In the genomic region with DNA sequence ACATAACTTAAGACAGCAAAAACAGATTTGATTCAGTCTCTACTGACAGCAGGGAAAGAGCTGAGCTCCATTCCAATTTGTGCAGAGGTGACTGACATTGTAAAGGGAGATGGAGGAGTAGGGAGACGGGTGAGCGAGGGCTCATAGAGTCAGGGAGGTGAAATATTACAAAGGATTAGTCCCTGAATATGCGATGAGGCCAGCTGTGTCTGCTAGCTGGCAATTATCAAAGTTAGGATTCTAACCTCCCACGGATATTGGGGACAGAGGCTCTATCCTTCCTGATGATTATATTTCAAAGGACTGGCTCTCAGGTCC, we compare ENCODE assay signal across 19 cellular contexts. TPM values are rescaled to one million over a fixed set of nuclear protein-coding genes. Genes with fewer than 3 reads are reported as not detected.
DNase-seq lines count a peak whose midpoint lies in the region; ATAC-seq and TF ChIP-seq lines count a peak whose summit lies in the region.
"Had no signal": no experiment of that assay in that cellular context is flagged by ENCODE, and none has a peak within 500 bp of the region (broad histone marks: within the 10 kb centered on the region; RNA-seq: fewer than 3 reads in every experiment).

No MANE protein-coding gene starts in this region.

- TF ChIP-seq CTCF in CD4-positive, alpha-beta T cell (IDR thresholded peaks at IDR 0.05) = no peak
- TF ChIP-seq CTCF in nephron (IDR thresholded peaks at IDR 0.05; ENCODE audit: unreplicated experiment in 3 of 3) = no peak

- no peaks in the 10 kb centered on the region for H3K27me3 Mint-ChIP-seq in activated CD4-positive, alpha-beta T cell treated with anti-CD3 and anti-CD28 coated beads, Interleukin-2, amount 10 ng/mL, durations not matched to agents 7 days and 5 days
- no peaks in the 10 kb centered on the region for H3K27me3 Mint-ChIP-seq in CD4-positive, alpha-beta T cell
- H3K27me3 Mint-ChIP-seq in activated T-helper 17 cell treated with anti-CD3 and anti-CD28 coated beads, Interleukin-2, amount 50 U/mL, for 72 hours = no peaks in the 10 kb centered on the region
- peaks cover 4% of the 10 kb centered on the region for H3K27me3 Mint-ChIP-seq in nephron (ENCODE audit: low read depth)

- POLR2A ChIA-PET in activated CD4-positive, alpha-beta T cell treated with anti-CD3 and anti-CD28 coated beads, Interleukin-2, amount 10 ng/mL, durations not matched to agents 7 days and 5 days (lab: Charles Lee) = no interaction called here
- POLR2A ChIA-PET in CD4-positive, alpha-beta T cell (lab: Charles Lee) = interaction anchor here (1.4 to 6.5 kb wide), 3 partner anchors 18 to 81 kb away, joined by 3 to 86 read pairs (median 44); partner anchors contain the start of gene PLAAT4

- no peak for DNase-seq in activated CD4-positive, alpha-beta T cell treated with anti-CD3 and anti-CD28 coated beads, Interleukin-2, amount 10 ng/mL, durations not matched to agents 7 days and 5 days
- no peak for DNase-seq in activated CD4-positive, alpha-beta T cell treated with anti-CD3 and anti-CD28 coated beads, Interleukin-2, amount 50 U/mL, for 1 hour
- DNase-seq in CD4-positive, alpha-beta T cell = no peak
- DNase-seq in NCI-H187 (lab: John Stamatoyannopoulos, UW) = no peak
- DNase-seq: activated CD4-positive, alpha-beta T cell treated with anti-CD3 and anti-CD28 coated beads, Interleukin-2, amount 50 U/mL, for 4 hours; amygdala; effector CD8-positive, alpha-beta T cell; lower lobe of right lung; NCI-H1694 treated with DMSO at 0.1 percent for 48 hours; stimulated activated CD8-positive, alpha-beta memory T cell treated with anti-CD3 and anti-CD28 coated beads, Interleukin-4, amount 100 ng/mL, for 48 hours had no signal

- peak overlapping the region; percentile 21 for H3K27ac ChIP-seq in CD4-positive, alpha-beta T cell (ENCODE audit: low read depth, low read length)
- H3K27ac ChIP-seq: lower lobe of right lung, prostate gland, RWPE1 had no signal

- CTCF ChIA-PET in activated CD4-positive, alpha-beta T cell treated with anti-CD3 and anti-CD28 coated beads, Interleukin-2, amount 10 ng/mL, durations not matched to agents 7 days and 5 days (lab: Charles Lee) = interaction anchor here (1.6 to 3.0 kb wide), 2 partner anchors 9 to 17 kb away, joined by 4 to 10 read pairs; partner anchors contain the start of gene PLAAT4
- CTCF ChIA-PET in CD4-positive, alpha-beta T cell (lab: Charles Lee) = no interaction called here

- ATAC-seq in CD4-positive, alpha-beta T cell (ENCODE audit: poor library complexity) = no peak
- no peak for ATAC-seq in activated T-helper 17 cell treated with anti-CD3 and anti-CD28 coated beads, Interleukin-2, amount 50 U/mL, for 72 hours (replicated peaks)
- ATAC-seq in HG02938 (IDR thresholded peaks at IDR 0.05; ENCODE audit: unreplicated experiment) (no peak), GM21786 (IDR thresholded peaks at IDR 0.05; ENCODE audit: unreplicated experiment) (no peak)
- ATAC-seq: HepG2, lower lobe of right lung had no signal

- peak overlapping the region; percentile 96 for H3K27ac Mint-ChIP-seq in activated CD4-positive, alpha-beta T cell treated with anti-CD3 and anti-CD28 coated beads, Interleukin-2, amount 10 ng/mL, durations not matched to agents 7 days and 5 days
- peak overlapping the region; percentile 89 for H3K27ac Mint-ChIP-seq in CD4-positive, alpha-beta T cell
- H3K27ac Mint-ChIP-seq in activated T-helper 17 cell treated with anti-CD3 and anti-CD28 coated beads, Interleukin-2, amount 50 U/mL, for 72 hours = peak overlapping the region; percentile 58
- H3K27ac Mint-ChIP-seq in nephron = peak overlapping the region in 2 of 3 experiments; percentile 12 to 33

- H3K27me3 ChIP-seq in CD4-positive, alpha-beta T cell (ENCODE audit: control insufficient read depth, insufficient read depth, low read length) = no peaks in the 10 kb centered on the region

- intact Hi-C loops in CD4-positive, alpha-beta T cell (cut with DNase I, micrococcal nuclease) = loop anchor here in 1 of 2 experiments (1.0 to 5.0 kb wide), 2 partner anchors 12 to 78 kb away; no protein-coding TSS in a partner anchor

- H3K36me3 Mint-ChIP-seq in activated CD4-positive, alpha-beta T cell treated with anti-CD3 and anti-CD28 coated beads, Interleukin-2, amount 10 ng/mL, durations not matched to agents 7 days and 5 days (ENCODE audit: low read depth) = peaks cover 4% of the 10 kb centered on the region
- no peaks in the 10 kb centered on the region for H3K36me3 Mint-ChIP-seq in CD4-positive, alpha-beta T cell (ENCODE audit: low read depth)
- no peaks in the 10 kb centered on the region for H3K36me3 Mint-ChIP-seq in activated T-helper 17 cell treated with anti-CD3 and anti-CD28 coated beads, Interleukin-2, amount 50 U/mL, for 72 hours (ENCODE audit: low read depth)
- H3K36me3 Mint-ChIP-seq in nephron (ENCODE audit: low read depth) = no peaks in the 10 kb centered on the region

- H3K9me3 Mint-ChIP-seq in activated CD4-positive, alpha-beta T cell treated with anti-CD3 and anti-CD28 coated beads, Interleukin-2, amount 10 ng/mL, durations not matched to agents 7 days and 5 days = no peaks in the 10 kb centered on the region
- no peaks in the 10 kb centered on the region for H3K9me3 Mint-ChIP-seq in CD4-positive, alpha-beta T cell
- no peaks in the 10 kb centered on the region for H3K9me3 Mint-ChIP-seq in activated T-helper 17 cell treated with anti-CD3 and anti-CD28 coated beads, Interleukin-2, amount 50 U/mL, for 72 hours
- H3K9me3 Mint-ChIP-seq in nephron = no peaks in the 10 kb centered on the region

- H3K4me1 Mint-ChIP-seq in activated CD4-positive, alpha-beta T cell treated with anti-CD3 and anti-CD28 coated beads, Interleukin-2, amount 10 ng/mL, durations not matched to agents 7 days and 5 days = peaks cover 51% of the 10 kb centered on the region
- H3K4me1 Mint-ChIP-seq in CD4-positive, alpha-beta T cell (ENCODE audit: low read depth) = peaks cover 72% of the 10 kb centered on the region
- H3K4me1 Mint-ChIP-seq in activated T-helper 17 cell treated with anti-CD3 and anti-CD28 coated beads, Interleukin-2, amount 50 U/mL, for 72 hours = peaks cover 14% of the 10 kb centered on the region
- H3K4me1 Mint-ChIP-seq in nephron = peaks cover 33% of the 10 kb centered on the region

- no peaks in the 10 kb centered on the region for H3K9me3 ChIP-seq in CD4-positive, alpha-beta T cell (ENCODE audit: control insufficient read depth, low read length)
- H3K9me3 ChIP-seq: lower lobe of right lung, prostate gland had no signal

- no peak overlapping the region for H3K4me3 Mint-ChIP-seq in activated CD4-positive, alpha-beta T cell treated with anti-CD3 and anti-CD28 coated beads, Interleukin-2, amount 10 ng/mL, durations not matched to agents 7 days and 5 days
- peak overlapping the region; percentile 3 for H3K4me3 Mint-ChIP-seq in CD4-positive, alpha-beta T cell
- no peak overlapping the region for H3K4me3 Mint-ChIP-seq in activated T-helper 17 cell treated with anti-CD3 and anti-CD28 coated beads, Interleukin-2, amount 50 U/mL, for 72 hours
- H3K4me3 Mint-ChIP-seq in nephron = no peak overlapping the region

RNA-seq across cellular contexts. Expression of gene PLAAT2, which starts 8.3 kb away (rescaled TPM):
- total RNA-seq in activated CD4-positive, alpha-beta T cell treated with anti-CD3 and anti-CD28 coated beads, Interleukin-2, amount 10 ng/mL, durations not matched to agents 7 days and 5 days = under 1 TPM in 1 of 2 experiments, not detected in 1; 0.29 TPM
- under 1 TPM; 0.34 to 0.49 TPM for total RNA-seq in CD4-positive, alpha-beta T cell
- total RNA-seq in activated T-helper 17 cell treated with anti-CD3 and anti-CD28 coated beads, Interleukin-2, amount 50 U/mL, for 72 hours = not detected
- total RNA-seq: A673, H1, HepG2 had no signal

RNA-seq across cellular contexts. Expression of gene PLAAT4, which starts 18.3 kb away (rescaled TPM):
- total RNA-seq in activated CD4-positive, alpha-beta T cell treated with anti-CD3 and anti-CD28 coated beads, Interleukin-2, amount 10 ng/mL, durations not matched to agents 7 days and 5 days = 100 to 1,000 TPM; 136 to 137 TPM
- 10 to 100 TPM; 80.4 to 82.4 TPM for total RNA-seq in CD4-positive, alpha-beta T cell
- 10 to 100 TPM; 20.7 to 22.1 TPM for total RNA-seq in activated T-helper 17 cell treated with anti-CD3 and anti-CD28 coated beads, Interleukin-2, amount 50 U/mL, for 72 hours

RNA-seq across cellular contexts. Expression of gene LGALS12, which starts 49.0 kb away (rescaled TPM):
- not detected for total RNA-seq in activated CD4-positive, alpha-beta T cell treated with anti-CD3 and anti-CD28 coated beads, Interleukin-2, amount 10 ng/mL, durations not matched to agents 7 days and 5 days
- total RNA-seq in CD4-positive, alpha-beta T cell = not detected
- not detected for total RNA-seq in activated T-helper 17 cell treated with anti-CD3 and anti-CD28 coated beads, Interleukin-2, amount 50 U/mL, for 72 hours
- total RNA-seq: A673, HepG2, prostate gland had no signal

RNA-seq across cellular contexts. Expression of gene PLAAT3, which starts 59.4 kb away (rescaled TPM):
- 1 to 10 TPM; 1.3 to 1.9 TPM for total RNA-seq in activated CD4-positive, alpha-beta T cell treated with anti-CD3 and anti-CD28 coated beads, Interleukin-2, amount 10 ng/mL, durations not matched to agents 7 days and 5 days
- total RNA-seq in CD4-positive, alpha-beta T cell = 1 to 10 TPM; 2.4 to 3.6 TPM
- total RNA-seq in activated T-helper 17 cell treated with anti-CD3 and anti-CD28 coated beads, Interleukin-2, amount 50 U/mL, for 72 hours = 1 to 10 TPM; 5.4 to 7.6 TPM

Comparison
In these comparisons a context has a peak if more than half of its experiments do, and no peak if none do; other contexts are left out.
1. H3K27ac Mint-ChIP-seq: peak in every context shown above with its lines; median percentile 96 in activated CD4-positive, alpha-beta T cell treated with anti-CD3 and anti-CD28 coated beads, Interleukin-2, amount 10 ng/mL, durations not matched to agents 7 days and 5 days; 89 in CD4-positive, alpha-beta T cell; 58 in activated T-helper 17 cell treated with anti-CD3 and anti-CD28 coated beads, Interleukin-2, amount 50 U/mL, for 72 hours; 22 in nephron.